ENCODE assay signal across 22 cellular contexts in the genomic region with DNA sequence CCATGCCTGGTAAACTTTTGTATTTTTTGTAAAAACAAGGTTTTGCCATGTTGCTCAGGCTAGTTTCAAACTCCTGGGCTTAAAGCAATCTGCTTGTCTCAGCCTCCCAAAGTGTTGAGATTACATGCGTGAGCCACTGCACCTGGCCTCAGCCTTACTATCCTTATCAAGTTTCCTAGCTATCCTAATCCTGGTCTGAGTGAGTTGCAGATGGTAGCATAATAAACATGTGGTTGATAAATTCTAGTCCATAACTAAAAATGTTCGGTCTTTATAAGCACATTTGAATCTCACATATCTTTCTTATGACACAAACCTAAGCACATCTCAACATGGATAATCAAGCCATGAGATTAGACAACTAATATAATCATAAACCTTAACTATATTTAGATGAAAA. TPM values are rescaled to one million over a fixed set of nuclear protein-coding genes. Genes with fewer than 3 reads are reported as not detected.
DNase-seq lines count a peak whose midpoint lies in the region; FAIRE-seq and TF ChIP-seq lines count a peak whose summit lies in the region.
"Had no signal": no experiment of that assay in that cellular context is flagged by ENCODE, and none has a peak within 500 bp of the region (broad histone marks: within the 10 kb centered on the region; RNA-seq: fewer than 3 reads in every experiment).

No MANE protein-coding gene starts in this region.

- H3K4me1 ChIP-seq in HAP-1 (no peaks in the 10 kb centered on the region), kidney (ENCODE audit: control insufficient read depth in 1 of 2, insufficient read depth in 1 of 2, low read depth in 1 of 2, low read length in 2 of 2) (no peaks in the 10 kb centered on the region)
- H3K4me1 ChIP-seq: BE2C; BLaER1 treated with 17β-estradiol and CSF1 and Interleukin-3, amounts not matched to agents 10 nM and 100 nM had no signal

- H3K9ac ChIP-seq in kidney (ENCODE audit: low read length in 2 of 2): no peak overlapping the region
- H3K9ac ChIP-seq: BLaER1 treated with 17β-estradiol and CSF1 and Interleukin-3, amounts not matched to agents 10 nM and 100 nM; GM23248 had no signal

- H3K36me3 ChIP-seq in HAP-1 (replicated peaks): peaks cover 26% of the 10 kb centered on the region
- H3K36me3 ChIP-seq in kidney (ENCODE audit: control insufficient read depth in 1 of 2, insufficient read depth in 2 of 2, low read length in 2 of 2): peaks cover 26 to 48% of the 10 kb centered on the region in 2 donors
- H3K36me3 ChIP-seq: BE2C had no signal

- in situ Hi-C loops in HAP-1 (cut with MboI; ENCODE audit: low sequenced_read_pairs): loop anchor here (25.0 kb wide), 1 partner anchor 884 kb away; no protein-coding TSS in a partner anchor

- no peak overlapping the region for H3K27ac ChIP-seq in kidney (ENCODE audit: low read depth in 2 of 2, low read length in 2 of 2)
- H3K27ac ChIP-seq: 22Rv1; BLaER1 treated with 17β-estradiol and CSF1 and Interleukin-3, amounts not matched to agents 10 nM and 100 nM; GM23248 had no signal

- no peak for FAIRE-seq in kidney (lab: Jason Lieb, UNC)
- FAIRE-seq: D721Med, GM12878, GM19239, H1 had no signal

- intact Hi-C loops in kidney (cut with DNase I): no loop called here

- no peak overlapping the region for H3K4me3 ChIP-seq in HAP-1
- H3K4me3 ChIP-seq in kidney (ENCODE audit: low read length in 2 of 2): no peak overlapping the region
- H3K4me3 ChIP-seq: BLaER1 treated with 17β-estradiol and CSF1 and Interleukin-3, amounts not matched to agents 10 nM and 100 nM; GM12878; GM23248 had no signal

- H3K27me3 ChIP-seq in HAP-1 (ENCODE audit: low read depth): no peaks in the 10 kb centered on the region
- H3K27me3 ChIP-seq: BE2C; BLaER1 treated with 17β-estradiol and CSF1 and Interleukin-3, amounts not matched to agents 10 nM and 100 nM had no signal

- TF ChIP-seq CTCF in kidney (IDR thresholded peaks at IDR 0.05; ENCODE audit: borderline replicate concordance, extremely low read depth, insufficient read depth): no peak

- H3K9me3 ChIP-seq in HAP-1 (no peaks in the 10 kb centered on the region), kidney (ENCODE audit: control insufficient read depth in 1 of 2, low read length in 2 of 2) (no peaks in the 10 kb centered on the region)
- H3K9me3 ChIP-seq: BE2C; BLaER1 treated with 17β-estradiol and CSF1 and Interleukin-3, amounts not matched to agents 10 nM and 100 nM had no signal

- DNase-seq in NCI-H82 (lab: John Stamatoyannopoulos, UW) (peak; percentile 56), NCI-H82 treated with DMSO at 0.1 percent for 48 hours (lab: John Stamatoyannopoulos, UW; ENCODE audit: unreplicated experiment) (no peak), NCI-H524 (lab: John Stamatoyannopoulos, UW) (peak; percentile 57 to 86), myocyte (ENCODE audit: low read depth) (peak; percentile 26), HAP-1 (ENCODE audit: low spot score in 2 of 2) (no peak), kidney (no peak)
- DNase-seq: AML-193; BE2C; CD4-positive, alpha-beta T cell; CD8-positive, alpha-beta memory T cell; DMS 273 treated with DMSO at 0.1 percent for 48 hours; DMS79; EL; GDM1; GM23248; H7 had no signal

RNA-seq across cellular contexts. Expression of gene NPHP3, which starts 18.5 kb away (rescaled TPM):
- total RNA-seq in myocyte: 24.3 and 28.0 TPM in 2 replicates
- 12.8 TPM for polyA plus RNA-seq in myocyte (2012)
- total RNA-seq in kidney: 23.2 TPM
- 5.9 TPM for polyA plus RNA-seq in kidney (ENCODE audit: insufficient read depth, low read depth, low replicate concordance)

RNA-seq across cellular contexts. Expression of gene UBA5, which starts 43.6 kb away (rescaled TPM):
- total RNA-seq in myocyte (29.7 and 42.9 TPM in 2 replicates), kidney (45.1 TPM)
- 18.8 TPM for polyA plus RNA-seq in myocyte (2012)
- polyA plus RNA-seq in kidney (ENCODE audit: insufficient read depth, low read depth, low replicate concordance): 32.1 TPM

RNA-seq across cellular contexts. Expression of gene ACAD11, which starts 44.1 kb away (rescaled TPM):
- total RNA-seq in myocyte (13.6 and 22.8 TPM in 2 replicates), kidney (21.4 TPM)
- 15.2 TPM for polyA plus RNA-seq in myocyte (2012)
- polyA plus RNA-seq in kidney (ENCODE audit: insufficient read depth, low read depth, low replicate concordance): 47.7 TPM

Comparison
In these comparisons a context has a peak if more than half of its experiments do, and no peak if none do; other contexts are left out.
1. DNase-seq: peak in NCI-H82 (single experiment), NCI-H524 (2 of 2) and myocyte (single experiment); none in NCI-H82 treated with DMSO at 0.1 percent for 48 hours (single experiment), HAP-1 (0 of 2) and kidney (single experiment).